ENCODE assay signal across 16 cellular contexts in genomic region chr5:158514353-158514960, GRCh38.
DNase-seq lines count a peak whose midpoint lies in the region; ATAC-seq and TF ChIP-seq lines count a peak whose summit lies in the region.
"Had no signal": no experiment of that assay in that cellular context is flagged by ENCODE, and none has a peak within 500 bp of the region (broad histone marks: within the 10 kb centered on the region; RNA-seq: fewer than 3 reads in every experiment).

No MANE protein-coding gene starts in this region.

- H3K36me3 ChIP-seq in ACC112 (ENCODE audit: insufficient read depth, low read length): no peaks in the 10 kb centered on the region
- H3K36me3 ChIP-seq: stomach had no signal

- no peak overlapping the region for H3K4me3 Mint-ChIP-seq in activated T-helper 1 cell treated with anti-CD3 and anti-CD28 coated beads, Interleukin-12 subunit alpha, Interleukin-12 subunit beta, Interleukin-2, Interleukin-4 antibody, amounts not matched to agents 30 ng/mL and 10 ng/mL and 1 ng/mL, durations not matched to agents 14 hours and 24 hours and 36 hours
- no peak overlapping the region for H3K4me3 Mint-ChIP-seq in type B pancreatic cell

- no peak overlapping the region for H2AFZ ChIP-seq in ACC112 (ENCODE audit: low read length, unreplicated experiment)

- intact Hi-C loops in activated T-helper 1 cell treated with anti-CD3 and anti-CD28 coated beads, Interleukin-12 subunit alpha, Interleukin-12 subunit beta, Interleukin-2, Interleukin-4 antibody, amounts not matched to agents 30 ng/mL and 10 ng/mL and 1 ng/mL, durations not matched to agents 14 hours and 24 hours and 36 hours (cut with micrococcal nuclease): no loop called here

- peak overlapping the region; percentile 5 for H3K27ac Mint-ChIP-seq in activated T-helper 1 cell treated with anti-CD3 and anti-CD28 coated beads, Interleukin-12 subunit alpha, Interleukin-12 subunit beta, Interleukin-2, Interleukin-4 antibody, amounts not matched to agents 30 ng/mL and 10 ng/mL and 1 ng/mL, durations not matched to agents 14 hours and 24 hours and 36 hours
- H3K27ac Mint-ChIP-seq in type B pancreatic cell: no peak overlapping the region

- peak overlapping the region; percentile 47; the same call in 1 of the 2 replicates for H3K4me3 ChIP-seq in ACC112 (ENCODE audit: low read depth, low read length)
- H3K4me3 ChIP-seq in fibroblast of villous mesenchyme (ENCODE audit: low read depth, low read length): no peak overlapping the region
- H3K4me3 ChIP-seq: stomach had no signal

- no peaks in the 10 kb centered on the region for H3K79me2 ChIP-seq in ACC112 (ENCODE audit: control insufficient read depth, insufficient read depth, low read length, unreplicated experiment)

- no peaks in the 10 kb centered on the region for H3K9me3 Mint-ChIP-seq in activated T-helper 1 cell treated with anti-CD3 and anti-CD28 coated beads, Interleukin-12 subunit alpha, Interleukin-12 subunit beta, Interleukin-2, Interleukin-4 antibody, amounts not matched to agents 30 ng/mL and 10 ng/mL and 1 ng/mL, durations not matched to agents 14 hours and 24 hours and 36 hours
- H3K9me3 Mint-ChIP-seq in type B pancreatic cell: no peaks in the 10 kb centered on the region

- peaks cover 28% of the 10 kb centered on the region for H3K4me1 ChIP-seq in ACC112 (ENCODE audit: control insufficient read depth, insufficient read depth, low read length, unreplicated experiment)
- H3K4me1 ChIP-seq: stomach had no signal

- no peaks in the 10 kb centered on the region for H3K27me3 ChIP-seq in ACC112 (ENCODE audit: insufficient read depth, low read length)
- H3K27me3 ChIP-seq: stomach had no signal

- TF ChIP-seq CTCF in fibroblast of villous mesenchyme (IDR thresholded peaks at IDR 0.05; ENCODE audit: insufficient read depth, low read depth, low read length): no peak
- TF ChIP-seq CTCF in type B pancreatic cell (conservative IDR thresholded peaks at IDR 0.05): no peak

- H3K36me3 Mint-ChIP-seq in activated T-helper 1 cell treated with anti-CD3 and anti-CD28 coated beads, Interleukin-12 subunit alpha, Interleukin-12 subunit beta, Interleukin-2, Interleukin-4 antibody, amounts not matched to agents 30 ng/mL and 10 ng/mL and 1 ng/mL, durations not matched to agents 14 hours and 24 hours and 36 hours (ENCODE audit: low read depth): no peaks in the 10 kb centered on the region
- no peaks in the 10 kb centered on the region for H3K36me3 Mint-ChIP-seq in type B pancreatic cell

- no peaks in the 10 kb centered on the region for H3K27me3 Mint-ChIP-seq in activated T-helper 1 cell treated with anti-CD3 and anti-CD28 coated beads, Interleukin-12 subunit alpha, Interleukin-12 subunit beta, Interleukin-2, Interleukin-4 antibody, amounts not matched to agents 30 ng/mL and 10 ng/mL and 1 ng/mL, durations not matched to agents 14 hours and 24 hours and 36 hours (ENCODE audit: insufficient read depth)
- H3K27me3 Mint-ChIP-seq in type B pancreatic cell: no peaks in the 10 kb centered on the region

- ATAC-seq in GM19452 (IDR thresholded peaks at IDR 0.05; ENCODE audit: unreplicated experiment): no peak
- no peak for ATAC-seq in GM19463 (IDR thresholded peaks at IDR 0.05; ENCODE audit: unreplicated experiment)

- H3K4me1 Mint-ChIP-seq in activated T-helper 1 cell treated with anti-CD3 and anti-CD28 coated beads, Interleukin-12 subunit alpha, Interleukin-12 subunit beta, Interleukin-2, Interleukin-4 antibody, amounts not matched to agents 30 ng/mL and 10 ng/mL and 1 ng/mL, durations not matched to agents 14 hours and 24 hours and 36 hours (ENCODE audit: low read depth): peaks cover 33% of the 10 kb centered on the region
- peaks cover 10% of the 10 kb centered on the region for H3K4me1 Mint-ChIP-seq in type B pancreatic cell (ENCODE audit: unreplicated experiment)

- peak; percentile 86 for DNase-seq in EL
- DNase-seq in activated T-helper 1 cell treated with anti-CD3 and anti-CD28 coated beads, Interleukin-12 subunit alpha, Interleukin-12 subunit beta, Interleukin-2, Interleukin-4 antibody, amounts not matched to agents 30 ng/mL and 10 ng/mL and 1 ng/mL, durations not matched to agents 14 hours and 24 hours and 36 hours (ENCODE audit: low spot score): no peak
- DNase-seq in fibroblast of villous mesenchyme (ENCODE audit: low read depth): peak; percentile 9
- no peak for DNase-seq in amygdala (lab: John Stamatoyannopoulos, UW)
- DNase-seq in type B pancreatic cell (ENCODE audit: extremely low spot score, unreplicated experiment): no peak
- DNase-seq: activated CD4-positive, alpha-beta T cell treated with anti-CD3 and anti-CD28 coated beads, Interleukin-2, amount 50 U/mL, for 48 hours; anterior cingulate cortex; GF-D8; posterior cingulate gyrus; stimulated activated CD4-positive, alpha-beta T cell treated with anti-CD3 and anti-CD28 coated beads, Interleukin-2, amount 100 ng/mL, for 48 hours; stomach; T-helper 1 cell had no signal

- peak overlapping the region; percentile 95 for H3K27ac ChIP-seq in ACC112 (ENCODE audit: low read depth, low read length)
- H3K27ac ChIP-seq: C4-2B, stomach had no signal

Comparison
In these comparisons a context has a peak if more than half of its experiments do, and no peak if none do; other contexts are left out.
1. DNase-seq: peak in EL (single experiment) and fibroblast of villous mesenchyme (single experiment); none in activated T-helper 1 cell treated with anti-CD3 and anti-CD28 coated beads, Interleukin-12 subunit alpha, Interleukin-12 subunit beta, Interleukin-2, Interleukin-4 antibody, amounts not matched to agents 30 ng/mL and 10 ng/mL and 1 ng/mL, durations not matched to agents 14 hours and 24 hours and 36 hours (single experiment), amygdala (0 of 56) and type B pancreatic cell (single experiment).